31 cellular contexts compared by ENCODE assay signal in genomic region chr2:134366359-134366758, GRCh38.
"Had no signal": no experiment of that assay in that cellular context is flagged by ENCODE, and none has a peak within 500 bp of the region (broad histone marks: within the 10 kb centered on the region; RNA-seq: fewer than 3 reads in every experiment).

No MANE protein-coding gene starts in this region.

- H3K4me3 Mint-ChIP-seq: activated CD4-positive, alpha-beta T cell treated with anti-CD3 and anti-CD28 coated beads, Interleukin-2, amount 10 ng/mL, durations not matched to agents 24 days and 14 days; activated naive CD4-positive, alpha-beta T cell treated with anti-CD3 and anti-CD28 coated beads for 36 hours; activated T-cell treated with anti-CD3 and anti-CD28 coated beads, Interleukin-2, amount 50 U/mL, for 4 hours; activated T-helper 1 cell treated with anti-CD3 and anti-CD28 coated beads, Interleukin-12 subunit alpha, Interleukin-12 subunit beta, Interleukin-2, Interleukin-4 antibody, amounts not matched to agents 30 ng/mL and 10 ng/mL and 1 ng/mL, durations not matched to agents 14 hours and 24 hours and 36 hours; brain had no signal

- H3K36me3 ChIP-seq: MG63 had no signal

- H3K27me3 ChIP-seq: adrenal gland, MG63 had no signal

- H3K9me3 Mint-ChIP-seq: activated CD4-positive, alpha-beta T cell treated with anti-CD3 and anti-CD28 coated beads, Interleukin-2, amount 10 ng/mL, durations not matched to agents 24 days and 14 days; activated naive CD4-positive, alpha-beta T cell treated with anti-CD3 and anti-CD28 coated beads for 36 hours; activated naive CD4-positive, alpha-beta T cell treated with anti-CD3 and anti-CD28 coated beads, Interleukin-2, amount 50 U/mL, for 72 hours; activated T-cell treated with anti-CD3 and anti-CD28 coated beads, Interleukin-2, amount 50 U/mL, for 4 hours; activated T-helper 1 cell treated with anti-CD3 and anti-CD28 coated beads, Interleukin-12 subunit alpha, Interleukin-12 subunit beta, Interleukin-2, Interleukin-4 antibody, amounts not matched to agents 30 ng/mL and 10 ng/mL and 1 ng/mL, durations not matched to agents 14 hours and 24 hours and 36 hours; brain had no signal

- DNase-seq: activated CD4-positive, alpha-beta T cell treated with anti-CD3 and anti-CD28 coated beads, Interleukin-2, amount 10 ng/mL, durations not matched to agents 24 days and 14 days; activated CD4-positive, alpha-beta T cell treated with anti-CD3 and anti-CD28 coated beads, Interleukin-2, amount 50 U/mL, for 4 hours; activated CD8-positive, alpha-beta memory T cell treated with anti-CD3 and anti-CD28 coated beads, Interleukin-2, amount 50 U/mL, for 4 hours; activated gamma-delta T cell treated with Interleukin-2 at 50 U/mL for 16 hours; activated naive CD4-positive, alpha-beta T cell treated with anti-CD3 and anti-CD28 coated beads for 36 hours; activated T-cell treated with anti-CD3 and anti-CD28 coated beads for 4 hours; activated T-cell treated with anti-CD3 and anti-CD28 coated beads, Interleukin-2, amount 50 U/mL, for 4 hours; adrenal gland; central memory CD4-positive, alpha-beta T cell; Karpas-422; KBM-7; MG63; NCI-H1048; NCI-H1105 treated with DMSO at 0.1 percent for 48 hours; NCI-H1436 treated with DMSO at 0.1 percent for 48 hours; NCI-H1694 treated with DMSO at 0.1 percent for 48 hours; NCI-H2029; NCI-H510A; NCI-H526; NCI-H748 treated with DMSO at 0.1 percent for 48 hours; NK-92 treated with Interleukin-12 subunit alpha and Interleukin-12 subunit beta, amount 100 ng/mL, for 24 hours; PC-9; Right ventricle myocardium superior; SW 1271; T-helper 1 cell; T1000; WERI-Rb-1 had no signal

- ATAC-seq: activated naive CD4-positive, alpha-beta T cell treated with anti-CD3 and anti-CD28 coated beads, Interleukin-2, amount 50 U/mL, for 72 hours; activated T-cell treated with anti-CD3 and anti-CD28 coated beads, Interleukin-2, amount 50 U/mL, for 4 hours had no signal

- H3K27ac ChIP-seq: adrenal gland, PC-9, RWPE1, WERI-Rb-1 had no signal

- H3K27me3 Mint-ChIP-seq: activated CD4-positive, alpha-beta T cell treated with anti-CD3 and anti-CD28 coated beads, Interleukin-2, amount 10 ng/mL, durations not matched to agents 24 days and 14 days had no signal

- H3K4me3 ChIP-seq: adrenal gland, MG63, PC-9 had no signal

- H3K9me3 ChIP-seq: adrenal gland, MG63 had no signal

- H3K27ac Mint-ChIP-seq: activated CD4-positive, alpha-beta T cell treated with anti-CD3 and anti-CD28 coated beads, Interleukin-2, amount 10 ng/mL, durations not matched to agents 24 days and 14 days; activated naive CD4-positive, alpha-beta T cell treated with anti-CD3 and anti-CD28 coated beads for 36 hours; activated naive CD4-positive, alpha-beta T cell treated with anti-CD3 and anti-CD28 coated beads, Interleukin-2, amount 50 U/mL, for 72 hours; activated T-helper 1 cell treated with anti-CD3 and anti-CD28 coated beads, Interleukin-12 subunit alpha, Interleukin-12 subunit beta, Interleukin-2, Interleukin-4 antibody, amounts not matched to agents 30 ng/mL and 10 ng/mL and 1 ng/mL, durations not matched to agents 14 hours and 24 hours and 36 hours had no signal
